In genomic region chr22:49489821-49490220, GRCh38 we compare ENCODE assay signal across 32 cellular contexts.
"Had no signal": no experiment of that assay in that cellular context is flagged by ENCODE, and none has a peak within 500 bp of the region (broad histone marks: within the 10 kb centered on the region; RNA-seq: fewer than 3 reads in every experiment).

No MANE protein-coding gene starts in this region.

- H3K27me3 ChIP-seq: ascending aorta, cardiac muscle cell, foreskin keratinocyte, gastrocnemius medialis had no signal

- H3K36me3 Mint-ChIP-seq: activated CD4-positive, alpha-beta memory T cell treated with anti-CD3 and anti-CD28 coated beads for 36 hours; activated CD8-positive, alpha-beta memory T cell treated with anti-CD3 and anti-CD28 coated beads, Interleukin-2, amount 10 ng/mL, durations not matched to agents 7 days and 5 days; activated naive CD4-positive, alpha-beta T cell treated with anti-CD3 and anti-CD28 coated beads, Interleukin-2, amount 10 ng/mL, durations not matched to agents 7 days and 5 days; activated naive CD4-positive, alpha-beta T cell treated with anti-CD3 and anti-CD28 coated beads, Interleukin-2, amount 50 U/mL, for 72 hours; activated naive CD8-positive, alpha-beta T cell treated with anti-CD3 and anti-CD28 coated beads, Interleukin-2, amount 10 ng/mL, durations not matched to agents 7 days and 5 days; brain had no signal

- H3K27me3 Mint-ChIP-seq: activated CD4-positive, alpha-beta memory T cell treated with anti-CD3 and anti-CD28 coated beads for 36 hours; activated CD4-positive, alpha-beta T cell treated with anti-CD3 and anti-CD28 coated beads for 36 hours; activated CD4-positive, alpha-beta T cell treated with anti-CD3 and anti-CD28 coated beads, Interleukin-2, amount 10 ng/mL, durations not matched to agents 24 days and 14 days; activated CD8-positive, alpha-beta memory T cell treated with anti-CD3 and anti-CD28 coated beads, Interleukin-2, amount 10 ng/mL, durations not matched to agents 7 days and 5 days; activated naive CD4-positive, alpha-beta T cell treated with anti-CD3 and anti-CD28 coated beads, Interleukin-2, amount 10 ng/mL, durations not matched to agents 7 days and 5 days; activated naive CD8-positive, alpha-beta T cell treated with anti-CD3 and anti-CD28 coated beads, Interleukin-2, amount 10 ng/mL, durations not matched to agents 7 days and 5 days; activated T-cell treated with anti-CD3 and anti-CD28 coated beads, Interleukin-2, amount 50 U/mL, for 24 hours; T-helper 17 cell had no signal

- ATAC-seq: activated CD4-positive, alpha-beta T cell treated with anti-CD3 and anti-CD28 coated beads for 36 hours; activated CD8-positive, alpha-beta memory T cell treated with anti-CD3 and anti-CD28 coated beads, Interleukin-2, amount 10 ng/mL, durations not matched to agents 7 days and 5 days; activated naive CD4-positive, alpha-beta T cell treated with anti-CD3 and anti-CD28 coated beads, Interleukin-2, amount 50 U/mL, for 72 hours; activated T-cell treated with anti-CD3 and anti-CD28 coated beads, Interleukin-2, amount 50 U/mL, for 72 hours; effector memory CD8-positive, alpha-beta T cell; foreskin keratinocyte; gastrocnemius medialis; heart left ventricle; T-helper 17 cell had no signal

- H3K4me1 ChIP-seq: ascending aorta, breast epithelium, esophagus muscularis mucosa, foreskin keratinocyte, gastrocnemius medialis, heart left ventricle had no signal

- H3K4me1 Mint-ChIP-seq: activated CD4-positive, alpha-beta T cell treated with anti-CD3 and anti-CD28 coated beads for 36 hours; activated CD4-positive, alpha-beta T cell treated with anti-CD3 and anti-CD28 coated beads, Interleukin-2, amount 10 ng/mL, durations not matched to agents 24 days and 14 days; activated CD8-positive, alpha-beta memory T cell treated with anti-CD3 and anti-CD28 coated beads, Interleukin-2, amount 10 ng/mL, durations not matched to agents 7 days and 5 days; activated naive CD4-positive, alpha-beta T cell treated with anti-CD3 and anti-CD28 coated beads, Interleukin-2, amount 10 ng/mL, durations not matched to agents 7 days and 5 days; activated naive CD8-positive, alpha-beta T cell treated with anti-CD3 and anti-CD28 coated beads, Interleukin-2, amount 10 ng/mL, durations not matched to agents 7 days and 5 days; brain; central memory CD8-positive, alpha-beta T cell; T-helper 17 cell had no signal

- DNase-seq: activated CD4-positive, alpha-beta memory T cell treated with anti-CD3 and anti-CD28 coated beads for 36 hours; activated CD4-positive, alpha-beta T cell treated with anti-CD3 and anti-CD28 coated beads for 36 hours; activated CD4-positive, alpha-beta T cell treated with anti-CD3 and anti-CD28 coated beads, Interleukin-2, amount 10 ng/mL, durations not matched to agents 24 days and 14 days; activated CD4-positive, CD25-positive, alpha-beta regulatory T cell; activated CD4-positive, CD25-positive, alpha-beta regulatory T cell treated with anti-CD3 and anti-CD28 coated beads, Interleukin-2, amount 50 U/mL, for 72 hours; activated CD8-positive, alpha-beta memory T cell treated with anti-CD3 and anti-CD28 coated beads, Interleukin-2, amount 10 ng/mL, durations not matched to agents 7 days and 5 days; activated CD8-positive, alpha-beta memory T cell treated with anti-CD3 and anti-CD28 coated beads, Interleukin-2, amount 50 U/mL, for 48 hours; activated gamma-delta T cell; activated naive CD4-positive, alpha-beta T cell; activated naive CD4-positive, alpha-beta T cell treated with anti-CD3 and anti-CD28 coated beads, Interleukin-2, amount 10 ng/mL, durations not matched to agents 7 days and 5 days; activated naive CD8-positive, alpha-beta T cell treated with anti-CD3 and anti-CD28 coated beads, Interleukin-2, amount 10 ng/mL, durations not matched to agents 7 days and 5 days; activated T-cell treated with anti-CD3 and anti-CD28 coated beads for 4 hours; activated T-cell treated with anti-CD3 and anti-CD28 coated beads, Interleukin-2, amount 50 U/mL, for 24 hours; activated T-cell treated with anti-CD3 and anti-CD28 coated beads, Interleukin-2, amount 50 U/mL, for 72 hours; cortex of kidney; dermis blood vessel endothelial cell; effector CD4-positive, alpha-beta T cell; effector memory CD8-positive, alpha-beta T cell; erythroblast; foreskin keratinocyte; gastrocnemius medialis; glutamatergic neuron; heart left ventricle; T-helper 1 cell; T-helper 17 cell had no signal

- H3K4me3 Mint-ChIP-seq: activated CD4-positive, alpha-beta memory T cell treated with anti-CD3 and anti-CD28 coated beads for 36 hours; activated CD4-positive, alpha-beta T cell treated with anti-CD3 and anti-CD28 coated beads for 36 hours; activated CD4-positive, alpha-beta T cell treated with anti-CD3 and anti-CD28 coated beads, Interleukin-2, amount 10 ng/mL, durations not matched to agents 24 days and 14 days; activated CD8-positive, alpha-beta memory T cell treated with anti-CD3 and anti-CD28 coated beads, Interleukin-2, amount 10 ng/mL, durations not matched to agents 7 days and 5 days; activated naive CD4-positive, alpha-beta T cell treated with anti-CD3 and anti-CD28 coated beads, Interleukin-2, amount 10 ng/mL, durations not matched to agents 7 days and 5 days; activated naive CD8-positive, alpha-beta T cell treated with anti-CD3 and anti-CD28 coated beads, Interleukin-2, amount 10 ng/mL, durations not matched to agents 7 days and 5 days; activated T-cell treated with anti-CD3 and anti-CD28 coated beads, Interleukin-2, amount 50 U/mL, for 24 hours; activated T-cell treated with anti-CD3 and anti-CD28 coated beads, Interleukin-2, amount 50 U/mL, for 72 hours; brain; central memory CD8-positive, alpha-beta T cell; effector memory CD8-positive, alpha-beta T cell; T-helper 17 cell had no signal

- H3K36me3 ChIP-seq: ascending aorta, breast epithelium, cardiac muscle cell, esophagus muscularis mucosa, gastrocnemius medialis, heart left ventricle had no signal

- H3K4me3 ChIP-seq: ascending aorta, breast epithelium, cardiac muscle cell, esophagus muscularis mucosa, gastrocnemius medialis, heart left ventricle had no signal

- H3K9me3 Mint-ChIP-seq: activated CD4-positive, alpha-beta memory T cell treated with anti-CD3 and anti-CD28 coated beads for 36 hours; activated CD4-positive, alpha-beta T cell treated with anti-CD3 and anti-CD28 coated beads, Interleukin-2, amount 10 ng/mL, durations not matched to agents 24 days and 14 days; activated naive CD4-positive, alpha-beta T cell treated with anti-CD3 and anti-CD28 coated beads, Interleukin-2, amount 10 ng/mL, durations not matched to agents 7 days and 5 days; activated naive CD4-positive, alpha-beta T cell treated with anti-CD3 and anti-CD28 coated beads, Interleukin-2, amount 50 U/mL, for 72 hours; activated naive CD8-positive, alpha-beta T cell treated with anti-CD3 and anti-CD28 coated beads, Interleukin-2, amount 10 ng/mL, durations not matched to agents 7 days and 5 days; activated T-cell treated with anti-CD3 and anti-CD28 coated beads, Interleukin-2, amount 50 U/mL, for 24 hours; activated T-cell treated with anti-CD3 and anti-CD28 coated beads, Interleukin-2, amount 50 U/mL, for 72 hours; central memory CD8-positive, alpha-beta T cell; effector memory CD8-positive, alpha-beta T cell had no signal

- H3K27ac ChIP-seq: ascending aorta, breast epithelium, cardiac muscle cell, esophagus muscularis mucosa, foreskin keratinocyte, gastrocnemius medialis, heart left ventricle had no signal

- H3K9me3 ChIP-seq: ascending aorta, breast epithelium, gastrocnemius medialis, heart left ventricle had no signal

- H3K27ac Mint-ChIP-seq: activated CD4-positive, alpha-beta memory T cell treated with anti-CD3 and anti-CD28 coated beads for 36 hours; activated CD4-positive, alpha-beta T cell treated with anti-CD3 and anti-CD28 coated beads for 36 hours; activated CD4-positive, alpha-beta T cell treated with anti-CD3 and anti-CD28 coated beads, Interleukin-2, amount 10 ng/mL, durations not matched to agents 24 days and 14 days; activated CD8-positive, alpha-beta memory T cell treated with anti-CD3 and anti-CD28 coated beads, Interleukin-2, amount 10 ng/mL, durations not matched to agents 7 days and 5 days; activated naive CD4-positive, alpha-beta T cell treated with anti-CD3 and anti-CD28 coated beads, Interleukin-2, amount 10 ng/mL, durations not matched to agents 7 days and 5 days; activated naive CD4-positive, alpha-beta T cell treated with anti-CD3 and anti-CD28 coated beads, Interleukin-2, amount 50 U/mL, for 72 hours; activated naive CD8-positive, alpha-beta T cell treated with anti-CD3 and anti-CD28 coated beads, Interleukin-2, amount 10 ng/mL, durations not matched to agents 7 days and 5 days; activated T-cell treated with anti-CD3 and anti-CD28 coated beads, Interleukin-2, amount 50 U/mL, for 24 hours; activated T-cell treated with anti-CD3 and anti-CD28 coated beads, Interleukin-2, amount 50 U/mL, for 72 hours; brain; effector memory CD8-positive, alpha-beta T cell; T-helper 17 cell had no signal
